ENCODE assay signal across 22 cellular contexts in genomic region chr6:145977881-145978280, GRCh38. TPM values are rescaled to one million over a fixed set of nuclear protein-coding genes. Genes with fewer than 3 reads are reported as not detected.
DNase-seq lines count a peak whose midpoint lies in the region; ATAC-seq, FAIRE-seq and TF ChIP-seq lines count a peak whose summit lies in the region.
"Had no signal": no experiment of that assay in that cellular context is flagged by ENCODE, and none has a peak within 500 bp of the region (broad histone marks: within the 10 kb centered on the region; RNA-seq: fewer than 3 reads in every experiment).

No MANE protein-coding gene starts in this region.

- H3K27ac ChIP-seq in WERI-Rb-1 = no peak overlapping the region
- no peak overlapping the region for H3K27ac ChIP-seq in dorsolateral prefrontal cortex
- H3K27ac ChIP-seq: 22Rv1, A549, C4-2B, HL-60 had no signal

- intact Hi-C loops in dorsolateral prefrontal cortex (cut with DNase I) = no loop called here

- peak; percentile 27 for FAIRE-seq in islet of Langerhans (lab: Jason Lieb, UNC)
- FAIRE-seq: A549, H54 had no signal

- ATAC-seq in GM18858 (IDR thresholded peaks at IDR 0.05; ENCODE audit: unreplicated experiment) = no peak
- ATAC-seq: A549, GM23338 had no signal

- H3K36me3 ChIP-seq in WERI-Rb-1 = no peaks in the 10 kb centered on the region

- DNase-seq in NCI-H2171 treated with DMSO at 0.1 percent for 48 hours (lab: John Stamatoyannopoulos, UW) = peak; percentile 42
- DNase-seq in NCI-H2171 (lab: John Stamatoyannopoulos, UW) = no peak
- peak; percentile 8 for DNase-seq in NCI-H69 (lab: John Stamatoyannopoulos, UW)
- peak; percentile 15 for DNase-seq in WERI-Rb-1
- DNase-seq in stimulated activated CD4-positive, alpha-beta T cell treated with anti-CD3 and anti-CD28 coated beads, Interleukin-15, amount 100 ng/mL, for 24 hours = no peak
- no peak for DNase-seq in dorsolateral prefrontal cortex
- DNase-seq: AML-193; Calu3; CD4-positive, alpha-beta T cell; DMS79; GF-D8; HCEC 1CT had no signal

- no peak overlapping the region for H3K4me3 ChIP-seq in WERI-Rb-1 (ENCODE audit: low read depth, low read length)
- no peak overlapping the region for H3K4me3 ChIP-seq in dorsolateral prefrontal cortex
- H3K4me3 ChIP-seq: A549, GM23338 had no signal

- no peaks in the 10 kb centered on the region for H3K9me3 ChIP-seq in WERI-Rb-1 (ENCODE audit: severe bottlenecking)
- H3K9me3 ChIP-seq: A549 had no signal

- TF ChIP-seq CTCF in WERI-Rb-1 (IDR thresholded peaks at IDR 0.05; ENCODE audit: low read depth, low read length) = no peak
- TF ChIP-seq CTCF in dorsolateral prefrontal cortex (IDR thresholded peaks at IDR 0.05 in 54 of 56, conservative IDR thresholded peaks at IDR 0.05 in 2 of 56; ENCODE audit: low read depth in 1 of 56, partially characterized antibody in 56 of 56) = no peak

- no peaks in the 10 kb centered on the region for H3K27me3 ChIP-seq in WERI-Rb-1 (ENCODE audit: insufficient read depth, low read depth, severe bottlenecking)
- H3K27me3 ChIP-seq in dorsolateral prefrontal cortex = no peaks in the 10 kb centered on the region

RNA-seq across cellular contexts. Expression of gene SHPRH, which starts 13.7 kb away (rescaled TPM):
- 10 to 100 TPM; 32.5 to 61.2 (median 43.6) TPM for total RNA-seq in dorsolateral prefrontal cortex

RNA-seq across cellular contexts. Expression of gene GRM1, which starts 51.0 kb away (rescaled TPM):
- total RNA-seq in dorsolateral prefrontal cortex = 10 to 100 TPM; 10.7 to 44.3 (median 26.8) TPM
- total RNA-seq: Calu3; CD4-positive, alpha-beta T cell; Daoy; HT1080 had no signal

Comparison
In these comparisons a context has a peak if more than half of its experiments do, and no peak if none do; other contexts are left out.
1. DNase-seq: peak in NCI-H2171 treated with DMSO at 0.1 percent for 48 hours (single experiment), NCI-H69 (single experiment) and WERI-Rb-1 (single experiment); none in NCI-H2171 (single experiment), stimulated activated CD4-positive, alpha-beta T cell treated with anti-CD3 and anti-CD28 coated beads, Interleukin-15, amount 100 ng/mL, for 24 hours (single experiment) and dorsolateral prefrontal cortex (0 of 10).